1 cellular context compared by ENCODE assay signal in genomic region chr11:209275-210121, GRCh38.
TF ChIP-seq lines count a peak whose summit lies in the region.

No MANE protein-coding gene starts in this region.

TF ChIP-seq in endothelial cell of umbilical vein, 7 proteins besides CTCF, POLR2A, EP300 and RAD21:
- TF ChIP-seq GATA2 (IDR thresholded peaks at IDR 0.05; ENCODE audit: insufficient read depth, insufficient read length, low read depth, low read length) = no peak
- TF ChIP-seq FOS (IDR thresholded peaks at IDR 0.05; ENCODE audit: borderline replicate concordance, insufficient read depth, low read length) = no peak
- no peak for TF ChIP-seq MYC (IDR thresholded peaks at IDR 0.05; ENCODE audit: low read depth, low read length)
- TF ChIP-seq POLR2AphosphoS5 (IDR thresholded peaks at IDR 0.05; ENCODE audit: insufficient read depth, low read depth, low read length) = no peak
- no peak for TF ChIP-seq MAX (IDR thresholded peaks at IDR 0.05; ENCODE audit: insufficient read depth, insufficient read length)
- no peak for TF ChIP-seq EZH2 (IDR thresholded peaks at IDR 0.05; ENCODE audit: borderline replicate concordance, low read depth, low read length, severe bottlenecking)
- no peak for TF ChIP-seq JUN (IDR thresholded peaks at IDR 0.05; ENCODE audit: borderline replicate concordance, insufficient read depth, insufficient read length, low read depth)
